In the genomic region with DNA sequence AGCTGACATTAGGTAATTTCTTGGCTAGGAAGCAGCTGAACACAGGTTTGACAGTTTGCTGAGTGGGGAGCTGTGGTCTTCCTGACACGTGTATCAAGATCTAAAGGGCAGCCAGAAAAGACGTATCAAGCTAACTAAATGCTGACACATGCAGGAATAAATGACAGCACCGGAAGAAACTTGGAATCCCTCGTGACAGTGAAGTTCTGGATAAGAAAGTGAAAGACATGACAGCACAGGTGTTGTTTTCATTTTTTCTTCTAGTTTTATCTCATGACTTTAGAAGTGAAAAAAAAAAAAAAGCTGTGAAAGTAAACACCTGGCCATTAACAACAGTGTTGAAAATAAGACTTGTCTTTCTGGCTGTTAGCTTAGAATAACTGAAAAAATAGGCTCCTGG, we compare ENCODE assay signal across 1 cellular context.
TF ChIP-seq lines count a peak whose summit lies in the region.

No MANE protein-coding gene starts in this region.

TF ChIP-seq in GM12878, 131 proteins besides CTCF, POLR2A, EP300 and RAD21 (continued from another document):
- TF ChIP-seq, protein P1, sequence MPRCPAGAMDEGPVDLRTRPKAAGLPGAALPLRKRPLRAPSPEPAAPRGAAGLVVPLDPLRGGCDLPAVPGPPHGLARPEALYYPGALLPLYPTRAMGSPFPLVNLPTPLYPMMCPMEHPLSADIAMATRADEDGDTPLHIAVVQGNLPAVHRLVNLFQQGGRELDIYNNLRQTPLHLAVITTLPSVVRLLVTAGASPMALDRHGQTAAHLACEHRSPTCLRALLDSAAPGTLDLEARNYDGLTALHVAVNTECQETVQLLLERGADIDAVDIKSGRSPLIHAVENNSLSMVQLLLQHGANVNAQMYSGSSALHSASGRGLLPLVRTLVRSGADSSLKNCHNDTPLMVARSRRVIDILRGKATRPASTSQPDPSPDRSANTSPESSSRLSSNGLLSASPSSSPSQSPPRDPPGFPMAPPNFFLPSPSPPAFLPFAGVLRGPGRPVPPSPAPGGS (IDR thresholded peaks at IDR 0.05; ENCODE audit: borderline replicate concordance, insufficient read depth, low read depth, low read length, poor library complexity, severe bottlenecking) = no peak
- TF ChIP-seq SMAD5 (IDR thresholded peaks at IDR 0.05; ENCODE audit: low read depth) = no peak
